In genomic region chr10:73252445-73253225, GRCh38 we compare ENCODE assay signal across 8 cellular contexts.
DNase-seq lines count a peak whose midpoint lies in the region; TF ChIP-seq lines count a peak whose summit lies in the region.

Gene MRPS16 (minus strand): TSS chr10:73252644. CDS start chr10:73252482, 162 bp downstream.

- peak within 1 kb of the TSS; percentile 93 for H3K27ac Mint-ChIP-seq in activated naive CD4-positive, alpha-beta T cell treated with anti-CD3 and anti-CD28 coated beads, Interleukin-2, amount 10 ng/mL, durations not matched to agents 7 days and 5 days

- no peaks in the 10 kb centered on the region for H3K9me3 Mint-ChIP-seq in activated naive CD4-positive, alpha-beta T cell treated with anti-CD3 and anti-CD28 coated beads, Interleukin-2, amount 10 ng/mL, durations not matched to agents 7 days and 5 days

- TF ChIP-seq POLR2A in NB4 (IDR thresholded peaks at IDR 0.05; ENCODE audit: extremely low read depth, insufficient read length), result peak; percentile 98

- peaks cover 57% of the 10 kb centered on the region for H3K4me1 Mint-ChIP-seq in activated naive CD4-positive, alpha-beta T cell treated with anti-CD3 and anti-CD28 coated beads, Interleukin-2, amount 10 ng/mL, durations not matched to agents 7 days and 5 days

- DNase-seq in GM03348 (ENCODE audit: low spot score) (peak; percentile 94), HFF-Myc (ENCODE audit: extremely low read depth, low read depth) (peak; percentile 93), NB4 (ENCODE audit: low read depth) (peak; percentile 99), SK-N-MC (ENCODE audit: low read depth, low spot score) (peak; percentile 75), germinal center (ENCODE audit: low spot score) (peak; percentile 92), non-pigmented ciliary epithelial cell (ENCODE audit: low read depth) (peak; percentile 90), superior temporal gyrus (ENCODE audit: extremely low spot score) (peak; percentile 99)
- DNase-seq in activated naive CD4-positive, alpha-beta T cell treated with anti-CD3 and anti-CD28 coated beads, Interleukin-2, amount 10 ng/mL, durations not matched to agents 7 days and 5 days, result peak; percentile 96

- peaks cover 11% of the 10 kb centered on the region; the same call in 1 of the 2 replicates for H3K36me3 ChIP-seq in SK-N-MC (ENCODE audit: insufficient read depth, low read length)

- H3K4me3 ChIP-seq in HFF-Myc (replicated peaks; ENCODE audit: low read depth, low read length) (peak within 1 kb of the TSS; percentile 99), NB4 (ENCODE audit: low read depth, low read length) (peak within 1 kb of the TSS; percentile 92), SK-N-MC (peak within 1 kb of the TSS; percentile 92)

- H3K27me3 Mint-ChIP-seq in activated naive CD4-positive, alpha-beta T cell treated with anti-CD3 and anti-CD28 coated beads, Interleukin-2, amount 10 ng/mL, durations not matched to agents 7 days and 5 days, result no peaks in the 10 kb centered on the region

- peak within 1 kb of the TSS; percentile 82 for H3K27ac ChIP-seq in SK-N-MC

- peaks cover 36% of the 10 kb centered on the region for H3K36me3 Mint-ChIP-seq in activated naive CD4-positive, alpha-beta T cell treated with anti-CD3 and anti-CD28 coated beads, Interleukin-2, amount 10 ng/mL, durations not matched to agents 7 days and 5 days

- H3K9ac ChIP-seq in SK-N-MC (ENCODE audit: insufficient read length), result peak within 1 kb of the TSS; percentile 93

- CTCF ChIA-PET in activated naive CD4-positive, alpha-beta T cell treated with anti-CD3 and anti-CD28 coated beads, Interleukin-2, amount 10 ng/mL, durations not matched to agents 7 days and 5 days (lab: Charles Lee), result interaction anchor here (0.6 to 2.8 kb wide), 2 partner anchors 11 kb away, joined by 3 to 13 read pairs; no protein-coding TSS in a partner anchor

- no peaks in the 10 kb centered on the region for H3K9me3 ChIP-seq in SK-N-MC (ENCODE audit: low read depth, low read length)

- TF ChIP-seq CTCF in HFF-Myc (IDR thresholded peaks at IDR 0.05; ENCODE audit: low read depth, low read length, missing control alignments) (no peak), NB4 (IDR thresholded peaks at IDR 0.05; ENCODE audit: low read depth, low read length) (no peak)

- peak within 1 kb of the TSS; percentile 99 for H3K4me3 Mint-ChIP-seq in activated naive CD4-positive, alpha-beta T cell treated with anti-CD3 and anti-CD28 coated beads, Interleukin-2, amount 10 ng/mL, durations not matched to agents 7 days and 5 days

Comparison
In these comparisons a context has a peak if more than half of its experiments do, and no peak if none do; other contexts are left out.
1. Peak in every context shown above with its lines: DNase-seq, H3K4me3 ChIP-seq and H3K27ac ChIP-seq.